21 cellular contexts compared by ENCODE assay signal in genomic region chr13:56861472-56861871, GRCh38.
DNase-seq lines count a peak whose midpoint lies in the region; ATAC-seq, FAIRE-seq and TF ChIP-seq lines count a peak whose summit lies in the region.
"Had no signal": no experiment of that assay in that cellular context is flagged by ENCODE, and none has a peak within 500 bp of the region (broad histone marks: within the 10 kb centered on the region; RNA-seq: fewer than 3 reads in every experiment).

No MANE protein-coding gene starts in this region.

- H3K4me3 ChIP-seq in astrocyte (ENCODE audit: insufficient read depth, low read depth, low read length) (no peak overlapping the region), trophoblast cell (ENCODE audit: low read depth, low read length) (no peak overlapping the region)
- H3K4me3 ChIP-seq: SK-N-MC had no signal

- no peaks in the 10 kb centered on the region for H3K36me3 Mint-ChIP-seq in astrocyte (ENCODE audit: low read depth, unreplicated experiment)

- H3K36me3 ChIP-seq in astrocyte (ENCODE audit: insufficient read depth, low read length) = no peaks in the 10 kb centered on the region
- no peaks in the 10 kb centered on the region for H3K36me3 ChIP-seq in trophoblast cell (ENCODE audit: control insufficient read depth in 1 of 2, insufficient read depth in 2 of 2, low read length in 2 of 2)

- TF ChIP-seq CTCF in astrocyte (IDR thresholded peaks at IDR 0.05; ENCODE audit: insufficient read depth, low read depth, low read length) (no peak), GM20000 (IDR thresholded peaks at IDR 0.05; ENCODE audit: extremely low read depth, missing control alignments) (no peak)

- H3K4me2 ChIP-seq in astrocyte (ENCODE audit: low read length) (no peak overlapping the region), trophoblast cell (ENCODE audit: low read length) (no peak overlapping the region)

- no peak overlapping the region for H4K8ac ChIP-seq in trophoblast cell (ENCODE audit: low read depth, low read length)

- H3K18ac ChIP-seq in trophoblast cell (ENCODE audit: low read length) = no peak overlapping the region

- WGBS in trophoblast cell (ENCODE audit: extremely low coverage, insufficient coverage, insufficient read length) = no CpG with 5 or more reads among the region's 2 CpGs

- peaks cover 12% of the 10 kb centered on the region for H3K4me1 Mint-ChIP-seq in astrocyte (ENCODE audit: low read depth, unreplicated experiment)
- H3K4me1 Mint-ChIP-seq: B cell had no signal

- H3K79me1 ChIP-seq in trophoblast cell (ENCODE audit: low read length) = no peaks in the 10 kb centered on the region

- no peak overlapping the region for H3K14ac ChIP-seq in trophoblast cell (ENCODE audit: low read length)

- H4K20me1 ChIP-seq in astrocyte (ENCODE audit: insufficient read depth, low read length) = no peaks in the 10 kb centered on the region

- no peaks in the 10 kb centered on the region for H3K9me3 ChIP-seq in astrocyte (ENCODE audit: insufficient read depth, low read depth, low read length)
- H3K9me3 ChIP-seq in trophoblast cell (ENCODE audit: insufficient read depth, low read depth, low read length) = no peaks in the 10 kb centered on the region

- no peaks in the 10 kb centered on the region for H3K4me1 ChIP-seq in astrocyte (ENCODE audit: insufficient read depth, low read length)
- H3K4me1 ChIP-seq in trophoblast cell (ENCODE audit: control insufficient read depth in 1 of 2, insufficient read depth in 2 of 2, low read length in 2 of 2) = no peaks in the 10 kb centered on the region

- H3K4me3 Mint-ChIP-seq in astrocyte (ENCODE audit: unreplicated experiment) = no peak overlapping the region
- H3K4me3 Mint-ChIP-seq: B cell had no signal

- H2BK12ac ChIP-seq in trophoblast cell (ENCODE audit: low read length) = no peak overlapping the region

- H3K79me2 ChIP-seq in astrocyte (ENCODE audit: insufficient read depth, low read length) (no peaks in the 10 kb centered on the region), trophoblast cell (ENCODE audit: control insufficient read depth, insufficient read depth, low read length, poor library complexity) (no peaks in the 10 kb centered on the region)

- H3K4ac ChIP-seq in trophoblast cell (ENCODE audit: low read depth, low read length) = no peak overlapping the region

- no peaks in the 10 kb centered on the region for H3K9me3 Mint-ChIP-seq in astrocyte (ENCODE audit: unreplicated experiment)

- no peak overlapping the region for H2AFZ ChIP-seq in astrocyte (ENCODE audit: low read depth, low read length)
- no peak overlapping the region for H2AFZ ChIP-seq in trophoblast cell (ENCODE audit: insufficient read depth, low read length, poor library complexity)

- no peak for ATAC-seq in left ventricle myocardium superior
- ATAC-seq in Right ventricle myocardium inferior = no peak

- H3K9ac ChIP-seq in astrocyte (ENCODE audit: low read length) = no peak overlapping the region
- H3K9ac ChIP-seq in trophoblast cell (ENCODE audit: low read length) = no peak overlapping the region

- DNase-seq in HTR-8/SVneo (ENCODE audit: insufficient read length, low spot score) = peak; percentile 5
- peak; percentile 16 for DNase-seq in astrocyte (ENCODE audit: low read depth)
- peak; percentile 57 for DNase-seq in glomerular endothelial cell (ENCODE audit: extremely low read depth, low read depth, low spot score)
- peak; percentile 13 to 83 for DNase-seq in trophoblast cell
- DNase-seq in left ventricle myocardium superior = no peak
- DNase-seq in Right ventricle myocardium inferior (ENCODE audit: missing footprints) = no peak
- no peak for DNase-seq in NCI-H524 (lab: John Stamatoyannopoulos, UW)
- DNase-seq in GM20000 (ENCODE audit: low spot score) = no peak
- DNase-seq: EL, KG1, MV-4-11, NCI-H1105 treated with DMSO at 0.1 percent for 48 hours, NCI-H2081, NCI-H446, NCI-H526 treated with DMSO at 0.1 percent for 48 hours, RPMI8226, SHP77 treated with DMSO at 0.1 percent for 48 hours had no signal

- H2AK5ac ChIP-seq in trophoblast cell (ENCODE audit: low read length) = no peak overlapping the region

- no peak overlapping the region for H4K91ac ChIP-seq in trophoblast cell (ENCODE audit: low read depth, low read length)

- no peaks in the 10 kb centered on the region for H3K27me3 Mint-ChIP-seq in astrocyte (ENCODE audit: low read depth, unreplicated experiment)
- H3K27me3 Mint-ChIP-seq: B cell had no signal

- H2BK5ac ChIP-seq in trophoblast cell (ENCODE audit: low read depth, low read length, poor library complexity) = no peak overlapping the region

- H3K23ac ChIP-seq in trophoblast cell (ENCODE audit: low read length) = no peak overlapping the region

- H3K27me3 ChIP-seq in astrocyte (ENCODE audit: insufficient read depth, low read length) = no peaks in the 10 kb centered on the region
- H3K27me3 ChIP-seq in trophoblast cell (ENCODE audit: insufficient read depth, low read length) = no peaks in the 10 kb centered on the region

- H3K27ac ChIP-seq in astrocyte (ENCODE audit: low read depth, low read length) = no peak overlapping the region
- no peak overlapping the region for H3K27ac ChIP-seq in trophoblast cell (ENCODE audit: low read depth, low read length)
- H3K27ac ChIP-seq: SK-N-MC had no signal

- FAIRE-seq in HTR-8/SVneo (lab: Jason Lieb, UNC) = no peak
- FAIRE-seq in astrocyte (lab: Jason Lieb, UNC) = no peak
- FAIRE-seq: A204.1, H54 had no signal

- peak overlapping the region; percentile 69 for H3K27ac Mint-ChIP-seq in astrocyte (ENCODE audit: unreplicated experiment)
- H3K27ac Mint-ChIP-seq: B cell had no signal

- intact Hi-C loops in left ventricle myocardium superior (cut with micrococcal nuclease) = no loop called here
- intact Hi-C loops in Right ventricle myocardium inferior (cut with DNase I) = no loop called here

- no peak overlapping the region for H2BK120ac ChIP-seq in trophoblast cell (ENCODE audit: insufficient read depth, low read length, poor library complexity)

- no peak overlapping the region for H4K12ac ChIP-seq in trophoblast cell (ENCODE audit: low read depth, low read length)

Comparison
In these comparisons a context has a peak if more than half of its experiments do, and no peak if none do; other contexts are left out.
1. DNase-seq: peak in HTR-8/SVneo (single experiment), astrocyte (single experiment), glomerular endothelial cell (single experiment) and trophoblast cell (2 of 2); none in left ventricle myocardium superior (single experiment), Right ventricle myocardium inferior (single experiment), NCI-H524 (0 of 2) and GM20000 (single experiment).